10 cellular contexts compared by ENCODE assay signal in the genomic region with DNA sequence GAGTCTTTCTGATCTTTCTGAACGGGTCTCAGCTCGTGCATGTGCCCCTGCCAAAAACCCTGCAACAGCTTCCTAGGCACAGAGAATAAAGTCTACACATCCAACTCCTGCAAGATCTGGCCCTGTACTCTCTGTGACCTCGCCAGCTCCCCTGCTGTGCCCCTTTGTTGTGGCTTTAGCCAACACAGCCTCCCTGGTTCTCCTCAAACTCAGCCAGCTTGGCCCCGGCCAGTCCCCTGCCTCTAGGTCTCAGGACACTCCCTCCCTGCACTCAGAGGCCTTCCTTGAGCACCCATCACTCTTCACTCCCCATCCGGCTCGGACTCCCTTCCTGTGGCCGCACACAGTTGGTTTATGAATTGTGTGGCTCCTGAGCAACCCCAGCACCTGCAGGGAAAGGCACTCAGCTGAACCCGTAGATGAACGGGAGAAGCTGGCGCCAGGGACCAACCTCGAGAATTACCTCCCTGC. TPM values are rescaled to one million over a fixed set of nuclear protein-coding genes. Genes with fewer than 3 reads are reported as not detected.
DNase-seq lines count a peak whose midpoint lies in the region; ATAC-seq, FAIRE-seq and TF ChIP-seq lines count a peak whose summit lies in the region.
"Had no signal": no experiment of that assay in that cellular context is flagged by ENCODE, and none has a peak within 500 bp of the region (broad histone marks: within the 10 kb centered on the region; RNA-seq: fewer than 3 reads in every experiment).

No MANE protein-coding gene starts in this region.

- peak overlapping the region; percentile 63 to 91 (median 87) for H3K4me3 ChIP-seq in HepG2 (replicated peaks in 1 of 3; ENCODE audit: insufficient read depth in 1 of 3, low read depth in 2 of 3, low read length in 3 of 3)
- no peak overlapping the region for H3K4me3 ChIP-seq in right lobe of liver
- peak overlapping the region; percentile 85; the same call in 1 of the 2 replicates for H3K4me3 ChIP-seq in iPS-18c (ENCODE audit: insufficient read depth, low read depth, low read length)
- H3K4me3 ChIP-seq in colonic mucosa: no peak overlapping the region

- H3K4me1 Mint-ChIP-seq in activated CD8-positive, alpha-beta T cell treated with anti-CD3 and anti-CD28 coated beads, Interleukin-2, amount 10 ng/mL, durations not matched to agents 7 days and 5 days (ENCODE audit: low read depth): peaks cover 17% of the 10 kb centered on the region

- H3K27ac Mint-ChIP-seq in activated CD8-positive, alpha-beta T cell treated with anti-CD3 and anti-CD28 coated beads, Interleukin-2, amount 10 ng/mL, durations not matched to agents 7 days and 5 days: peak overlapping the region; percentile 11

- H3K36me3 Mint-ChIP-seq in activated CD8-positive, alpha-beta T cell treated with anti-CD3 and anti-CD28 coated beads, Interleukin-2, amount 10 ng/mL, durations not matched to agents 7 days and 5 days (ENCODE audit: low read depth): peaks cover 4% of the 10 kb centered on the region

- peak overlapping the region; percentile 63 for H3K4me3 Mint-ChIP-seq in activated CD8-positive, alpha-beta T cell treated with anti-CD3 and anti-CD28 coated beads, Interleukin-2, amount 10 ng/mL, durations not matched to agents 7 days and 5 days

- no peaks in the 10 kb centered on the region for H3K9me3 Mint-ChIP-seq in activated CD8-positive, alpha-beta T cell treated with anti-CD3 and anti-CD28 coated beads, Interleukin-2, amount 10 ng/mL, durations not matched to agents 7 days and 5 days (ENCODE audit: insufficient read depth)

- TF ChIP-seq RAD21 in HepG2 (CRISPR knock-in tag; IDR thresholded peaks at IDR 0.05): no peak

- H3K4me1 ChIP-seq in HepG2 (ENCODE audit: insufficient read depth, low read length) (peaks cover 24% of the 10 kb centered on the region), right lobe of liver (peaks cover 0 to 4% (median 0%) of the 10 kb centered on the region in 4 donors), colonic mucosa (peaks cover 14% of the 10 kb centered on the region)

- in situ Hi-C loops in HepG2 (cut with HindIII; ENCODE audit: extremely low pct_ligation_motif_present, low pct_unique_long_range_greater_than_20kb): no loop called here

- H3K9ac ChIP-seq in HepG2 (ENCODE audit: insufficient read depth, low read depth, low read length) (peak overlapping the region; percentile 74), colonic mucosa (ENCODE audit: low read depth in 2 of 2, low read length in 2 of 2) (no peak overlapping the region)

- no peaks in the 10 kb centered on the region for H3K27me3 ChIP-seq in HepG2 (ENCODE audit: control insufficient read depth in 1 of 2, insufficient read depth in 2 of 2, low read length in 2 of 2)
- no peaks in the 10 kb centered on the region for H3K27me3 ChIP-seq in right lobe of liver
- no peaks in the 10 kb centered on the region for H3K27me3 ChIP-seq in colonic mucosa

- peaks cover 10 to 15% of the 10 kb centered on the region in 2 experiments; a peak in 4 of 5 replicates for H3K36me3 ChIP-seq in HepG2 (replicated peaks in 1 of 2; ENCODE audit: control insufficient read depth in 1 of 2, insufficient read depth in 2 of 2, low read length in 2 of 2)
- H3K36me3 ChIP-seq in right lobe of liver: no peaks in the 10 kb centered on the region
- H3K36me3 ChIP-seq in colonic mucosa: no peaks in the 10 kb centered on the region

- ATAC-seq in HepG2 (no peak), right lobe of liver (no peak), HG02870 (IDR thresholded peaks at IDR 0.05; ENCODE audit: unreplicated experiment) (no peak)
- no peak for ATAC-seq in activated CD8-positive, alpha-beta T cell treated with anti-CD3 and anti-CD28 coated beads, Interleukin-2, amount 10 ng/mL, durations not matched to agents 7 days and 5 days

- intact Hi-C loops in HepG2 (cut with micrococcal nuclease; ENCODE audit: unreplicated experiment): loop anchor here (5.0 kb wide), 1 partner anchor 79 kb away; no protein-coding TSS in a partner anchor
- intact Hi-C loops in right lobe of liver (cut with DNase I): no loop called here
- intact Hi-C loops in colonic mucosa (cut with DNase I): no loop called here

- peaks cover 12% of the 10 kb centered on the region for H3K79me2 ChIP-seq in HepG2 (ENCODE audit: insufficient read depth, low read length)

- no peaks in the 10 kb centered on the region for H3K27me3 Mint-ChIP-seq in activated CD8-positive, alpha-beta T cell treated with anti-CD3 and anti-CD28 coated beads, Interleukin-2, amount 10 ng/mL, durations not matched to agents 7 days and 5 days (ENCODE audit: low read depth)

- H3K27ac ChIP-seq in HepG2 (ENCODE audit: extremely low read length, insufficient read depth, low read length) (peak overlapping the region; percentile 16), right lobe of liver (no peak overlapping the region), colonic mucosa (no peak overlapping the region)

- BruUV-seq in HepG2 (replicated peaks; lab: Mats Ljungman, UMichigan): no TSS peak

- WGBS in HepG2 (ENCODE audit: low lambda C conversion rate): 33% methylated on average over 11 of the region's 11 CpGs
- WGBS in right lobe of liver (ENCODE audit: insufficient coverage, low coverage, low lambda C conversion rate, missing lambda C conversion rate): 86% methylated on average over 8 of the region's 11 CpGs

- CTCF ChIA-PET in HepG2 (lab: Yijun Ruan, JAX; ENCODE audit: low intra/inter-chr PET ratio, low total read pairs): no interaction called here
- CTCF ChIA-PET in activated CD8-positive, alpha-beta T cell treated with anti-CD3 and anti-CD28 coated beads, Interleukin-2, amount 10 ng/mL, durations not matched to agents 7 days and 5 days (lab: Charles Lee): interaction anchor here (0.6 kb wide), 1 partner anchor 79 kb away, joined by 4 read pairs; no protein-coding TSS in a partner anchor

- H4K20me1 ChIP-seq in HepG2 (ENCODE audit: insufficient read depth, low read length): no peaks in the 10 kb centered on the region; the same call in 1 of the 2 replicates

- peak overlapping the region; percentile 93 for H3K4me2 ChIP-seq in HepG2 (ENCODE audit: low read depth, low read length)

- TF ChIP-seq EP300 in HepG2 (IDR thresholded peaks at IDR 0.05; ENCODE audit: low read depth in 2 of 2, low read length in 2 of 2): no peak
- no peak for TF ChIP-seq EP300 in HepG2 (CRISPR knock-in tag; IDR thresholded peaks at IDR 0.05; ENCODE audit: borderline replicate concordance)

- H3K9me3 ChIP-seq in HepG2 (ENCODE audit: low read length): no peaks in the 10 kb centered on the region
- H3K9me3 ChIP-seq in right lobe of liver: no peaks in the 10 kb centered on the region
- no peaks in the 10 kb centered on the region for H3K9me3 ChIP-seq in iPS-18c (ENCODE audit: control insufficient read depth, insufficient read depth, low read length)
- H3K9me3 ChIP-seq in colonic mucosa: no peaks in the 10 kb centered on the region

- POLR2A ChIA-PET in HepG2 (lab: Yijun Ruan, JAX): interaction anchor here (0.7 to 1.5 kb wide), 2 partner anchors 17 to 50 kb away, joined by 3 to 5 read pairs; a partner anchor contains a TSS
- POLR2A ChIA-PET in activated CD8-positive, alpha-beta T cell treated with anti-CD3 and anti-CD28 coated beads, Interleukin-2, amount 10 ng/mL, durations not matched to agents 7 days and 5 days (lab: Charles Lee): no interaction called here

- no peak overlapping the region for H2AFZ ChIP-seq in HepG2 (ENCODE audit: low read length)

- TF ChIP-seq CTCF in HepG2 (CRISPR knock-in tag; IDR thresholded peaks at IDR 0.05): no peak
- no peak for TF ChIP-seq CTCF in right lobe of liver (IDR thresholded peaks at IDR 0.05)
- TF ChIP-seq CTCF in colonic mucosa (IDR thresholded peaks at IDR 0.05): no peak

- TF ChIP-seq POLR2A in HepG2 (IDR thresholded peaks at IDR 0.05; ENCODE audit: insufficient read depth in 1 of 2, low read depth in 2 of 2, low read length in 2 of 2) (no peak), right lobe of liver (IDR thresholded peaks at IDR 0.05) (no peak)

- no peak for FAIRE-seq in HepG2 (lab: Jason Lieb, UNC)

- DNase-seq in HepG2 (ENCODE audit: low spot score): no peak
- DNase-seq in right lobe of liver: no peak
- no peak for DNase-seq in activated CD8-positive, alpha-beta T cell treated with anti-CD3 and anti-CD28 coated beads, Interleukin-2, amount 10 ng/mL, durations not matched to agents 7 days and 5 days
- DNase-seq in iPS-NIHi11 (ENCODE audit: low spot score): no peak
- DNase-seq in colonic mucosa: no peak
- DNase-seq in stimulated activated CD4-positive, alpha-beta T cell treated with anti-CD3 and anti-CD28 coated beads, Interleukin-12 subunit alpha, Interleukin-12 subunit beta, amount 100 ng/mL, for 4 hours: no peak
- DNase-seq: activated T-cell treated with anti-CD3 and anti-CD28 coated beads for 4 hours had no signal

RNA-seq across cellular contexts. Expression of a gene that starts 1.4 kb away (rescaled TPM):
- total RNA-seq in HepG2 (2016; rRNA removed; fragmentation: Illumina TruSeq; extraction: Trizol): 11.1 and 16.8 TPM in 2 replicates
- total RNA-seq in HepG2 (2016; cell fraction: cytosol; rRNA removed; fragmentation: Illumina TruSeq; extraction: Trizol; ENCODE audit: low read depth): 2.2 and 3.5 TPM in 2 replicates
- total RNA-seq in HepG2 (2016; cell fraction: insoluble cytoplasmic fraction; rRNA removed; fragmentation: Illumina TruSeq; extraction: Trizol): 8.4 and 18.4 TPM in 2 replicates
- 5.8 and 6.2 TPM in 2 replicates for total RNA-seq in HepG2 (2016; cell fraction: membrane; rRNA removed; fragmentation: Illumina TruSeq; extraction: Trizol)
- total RNA-seq in HepG2 (2016; cell fraction: nucleus; rRNA removed; fragmentation: Illumina TruSeq; extraction: Trizol): 10.7 and 12.3 TPM in 2 replicates
- polyA plus RNA-seq in HepG2 (2011; rRNA removed): 5.0 and 5.6 TPM in 2 replicates
- polyA plus RNA-seq in HepG2 (2011; cell fraction: cytosol; rRNA removed): 3.0 and 5.8 TPM in 2 replicates
- polyA plus RNA-seq in HepG2 (2011; cell fraction: nucleus; rRNA removed): 31.7 and 46.2 TPM in 2 replicates
- polyA plus RNA-seq in HepG2 (2012): 6.3 and 6.8 TPM in 2 replicates
- polyA plus RNA-seq in HepG2 (2016; cell fraction: cytosol; fragmentation: Illumina TruSeq; extraction: Trizol; ENCODE audit: low read depth): 2.7 and 3.3 TPM in 2 replicates
- 11.8 and 13.5 TPM in 2 replicates for polyA plus RNA-seq in HepG2 (2016; cell fraction: insoluble cytoplasmic fraction; fragmentation: Illumina TruSeq; extraction: Trizol; ENCODE audit: low read depth)
- 4.3 and 4.6 TPM in 2 replicates for polyA plus RNA-seq in HepG2 (2016; cell fraction: membrane; fragmentation: Illumina TruSeq; extraction: Trizol; ENCODE audit: low read depth)
- polyA plus RNA-seq in HepG2 (2016; cell fraction: nucleus; fragmentation: Illumina TruSeq; extraction: Trizol; ENCODE audit: insufficient read depth, low read depth): 35.7 and 41.4 TPM in 2 replicates
- polyA minus RNA-seq in HepG2 (2011; rRNA and poly(A)+ RNA removed; ENCODE audit: low replicate concordance): 4.8 and 5.8 TPM in 2 replicates
- 3.0 and 4.2 TPM in 2 replicates for polyA minus RNA-seq in HepG2 (2011; cell fraction: cytosol; rRNA and poly(A)+ RNA removed)
- polyA minus RNA-seq in HepG2 (2011; cell fraction: nucleus; rRNA and poly(A)+ RNA removed): 7.6 and 8.0 TPM in 2 replicates
- total RNA-seq in right lobe of liver: 1 to 10 TPM; 1.5 to 4.3 (median 2.1) TPM
- 10 to 100 TPM; 17.9 to 19.0 TPM for total RNA-seq in activated CD8-positive, alpha-beta T cell treated with anti-CD3 and anti-CD28 coated beads, Interleukin-2, amount 10 ng/mL, durations not matched to agents 7 days and 5 days
- 10 to 100 TPM in 1 of 2 donors, 1 to 10 TPM in 1; 4.3 to 15.0 TPM for total RNA-seq in colonic mucosa

RNA-seq across cellular contexts. Expression of a gene that starts 17.4 kb away (rescaled TPM):
- total RNA-seq in HepG2 (2016; rRNA removed; fragmentation: Illumina TruSeq; extraction: Trizol) (8.5 and 18.8 TPM in 2 replicates), right lobe of liver (10 to 100 TPM; 11.9 to 27.6 (median 18.1) TPM), colonic mucosa (10 to 100 TPM; 29.3 to 46.7 TPM)
- total RNA-seq in HepG2 (2016; cell fraction: cytosol; rRNA removed; fragmentation: Illumina TruSeq; extraction: Trizol; ENCODE audit: low read depth): 5.0 and 7.5 TPM in 2 replicates
- total RNA-seq in HepG2 (2016; cell fraction: insoluble cytoplasmic fraction; rRNA removed; fragmentation: Illumina TruSeq; extraction: Trizol): 7.1 and 20.3 TPM in 2 replicates
- 7.0 and 8.1 TPM in 2 replicates for total RNA-seq in HepG2 (2016; cell fraction: membrane; rRNA removed; fragmentation: Illumina TruSeq; extraction: Trizol)
- total RNA-seq in HepG2 (2016; cell fraction: nucleus; rRNA removed; fragmentation: Illumina TruSeq; extraction: Trizol): 24.5 and 27.8 TPM in 2 replicates
- 16.1 and 19.7 TPM in 2 replicates for polyA plus RNA-seq in HepG2 (2011; rRNA removed)
- 4.0 and 8.2 TPM in 2 replicates for polyA plus RNA-seq in HepG2 (2011; cell fraction: cytosol; rRNA removed)
- polyA plus RNA-seq in HepG2 (2011; cell fraction: nucleus; rRNA removed): 328 and 418 TPM in 2 replicates
- 9.5 and 16.4 TPM in 2 replicates for polyA plus RNA-seq in HepG2 (2012)
- 2.4 and 2.5 TPM in 2 replicates for polyA plus RNA-seq in HepG2 (2016; cell fraction: cytosol; fragmentation: Illumina TruSeq; extraction: Trizol; ENCODE audit: low read depth)
- polyA plus RNA-seq in HepG2 (2016; cell fraction: insoluble cytoplasmic fraction; fragmentation: Illumina TruSeq; extraction: Trizol; ENCODE audit: low read depth): 6.3 and 9.9 TPM in 2 replicates
- polyA plus RNA-seq in HepG2 (2016; cell fraction: membrane; fragmentation: Illumina TruSeq; extraction: Trizol; ENCODE audit: low read depth): 4.3 and 6.0 TPM in 2 replicates
- polyA plus RNA-seq in HepG2 (2016; cell fraction: nucleus; fragmentation: Illumina TruSeq; extraction: Trizol; ENCODE audit: insufficient read depth, low read depth): 90.2 and 98.6 TPM in 2 replicates
- 14.1 and 21.0 TPM in 2 replicates for polyA minus RNA-seq in HepG2 (2011; rRNA and poly(A)+ RNA removed; ENCODE audit: low replicate concordance)
- 3.4 and 3.7 TPM in 2 replicates for polyA minus RNA-seq in HepG2 (2011; cell fraction: cytosol; rRNA and poly(A)+ RNA removed)
- 39.0 and 47.9 TPM in 2 replicates for polyA minus RNA-seq in HepG2 (2011; cell fraction: nucleus; rRNA and poly(A)+ RNA removed)
- 10 to 100 TPM; 43.8 to 52.7 TPM for total RNA-seq in activated CD8-positive, alpha-beta T cell treated with anti-CD3 and anti-CD28 coated beads, Interleukin-2, amount 10 ng/mL, durations not matched to agents 7 days and 5 days

RNA-seq across cellular contexts. Expression of a gene that starts 17.7 kb away (rescaled TPM):
- 213 and 233 TPM in 2 replicates for total RNA-seq in HepG2 (2016; rRNA removed; fragmentation: Illumina TruSeq; extraction: Trizol)
- total RNA-seq in HepG2 (2016; cell fraction: cytosol; rRNA removed; fragmentation: Illumina TruSeq; extraction: Trizol; ENCODE audit: low read depth): 565 and 636 TPM in 2 replicates
- 209 and 214 TPM in 2 replicates for total RNA-seq in HepG2 (2016; cell fraction: insoluble cytoplasmic fraction; rRNA removed; fragmentation: Illumina TruSeq; extraction: Trizol)
- total RNA-seq in HepG2 (2016; cell fraction: membrane; rRNA removed; fragmentation: Illumina TruSeq; extraction: Trizol): 441 and 487 TPM in 2 replicates
- total RNA-seq in HepG2 (2016; cell fraction: nucleus; rRNA removed; fragmentation: Illumina TruSeq; extraction: Trizol): 99.9 and 114 TPM in 2 replicates
- 62.4 and 75.6 TPM in 2 replicates for polyA plus RNA-seq in HepG2 (2011; rRNA removed)
- 52.0 and 67.0 TPM in 2 replicates for polyA plus RNA-seq in HepG2 (2011; cell fraction: cytosol; rRNA removed)
- polyA plus RNA-seq in HepG2 (2011; cell fraction: nucleus; rRNA removed): 67.0 and 99.7 TPM in 2 replicates
- 74.7 and 106 TPM in 2 replicates for polyA plus RNA-seq in HepG2 (2012)
- 562 and 639 TPM in 2 replicates for polyA plus RNA-seq in HepG2 (2016; cell fraction: cytosol; fragmentation: Illumina TruSeq; extraction: Trizol; ENCODE audit: low read depth)
- polyA plus RNA-seq in HepG2 (2016; cell fraction: insoluble cytoplasmic fraction; fragmentation: Illumina TruSeq; extraction: Trizol; ENCODE audit: low read depth): 170 and 188 TPM in 2 replicates
- polyA plus RNA-seq in HepG2 (2016; cell fraction: membrane; fragmentation: Illumina TruSeq; extraction: Trizol; ENCODE audit: low read depth): 357 and 397 TPM in 2 replicates
- polyA plus RNA-seq in HepG2 (2016; cell fraction: nucleus; fragmentation: Illumina TruSeq; extraction: Trizol; ENCODE audit: insufficient read depth, low read depth): 180 and 208 TPM in 2 replicates
- 13.6 and 21.7 TPM in 2 replicates for polyA minus RNA-seq in HepG2 (2011; rRNA and poly(A)+ RNA removed; ENCODE audit: low replicate concordance)
- 4.9 and 8.2 TPM in 2 replicates for polyA minus RNA-seq in HepG2 (2011; cell fraction: cytosol; rRNA and poly(A)+ RNA removed)
- 26.2 and 31.2 TPM in 2 replicates for polyA minus RNA-seq in HepG2 (2011; cell fraction: nucleus; rRNA and poly(A)+ RNA removed)
- 10 to 100 TPM; 15.7 to 35.9 (median 23.3) TPM for total RNA-seq in right lobe of liver
- 10 to 100 TPM; 42.3 to 48.3 TPM for total RNA-seq in activated CD8-positive, alpha-beta T cell treated with anti-CD3 and anti-CD28 coated beads, Interleukin-2, amount 10 ng/mL, durations not matched to agents 7 days and 5 days
- total RNA-seq in colonic mucosa: 10 to 100 TPM; 22.4 to 58.2 TPM

RNA-seq across cellular contexts. Expression of a gene that starts 55.4 kb away (rescaled TPM):
- 6.1 and 8.4 TPM in 2 replicates for total RNA-seq in HepG2 (2016; rRNA removed; fragmentation: Illumina TruSeq; extraction: Trizol)
- 1.5 and 2.0 TPM in 2 replicates for total RNA-seq in HepG2 (2016; cell fraction: cytosol; rRNA removed; fragmentation: Illumina TruSeq; extraction: Trizol; ENCODE audit: low read depth)
- 5.3 and 9.5 TPM in 2 replicates for total RNA-seq in HepG2 (2016; cell fraction: insoluble cytoplasmic fraction; rRNA removed; fragmentation: Illumina TruSeq; extraction: Trizol)
- total RNA-seq in HepG2 (2016; cell fraction: membrane; rRNA removed; fragmentation: Illumina TruSeq; extraction: Trizol): 2.9 and 3.0 TPM in 2 replicates
- total RNA-seq in HepG2 (2016; cell fraction: nucleus; rRNA removed; fragmentation: Illumina TruSeq; extraction: Trizol): 9.7 and 12.6 TPM in 2 replicates
- polyA plus RNA-seq in HepG2 (2011; rRNA removed): 2.9 and 5.2 TPM in 2 replicates
- polyA plus RNA-seq in HepG2 (2011; cell fraction: cytosol; rRNA removed): 2.9 and 4.3 TPM in 2 replicates
- polyA plus RNA-seq in HepG2 (2011; cell fraction: nucleus; rRNA removed): 15.0 and 16.5 TPM in 2 replicates
- polyA plus RNA-seq in HepG2 (2012): 4.4 and 8.0 TPM in 2 replicates
- 0.54 and 0.65 TPM in 2 replicates for polyA plus RNA-seq in HepG2 (2016; cell fraction: cytosol; fragmentation: Illumina TruSeq; extraction: Trizol; ENCODE audit: low read depth)
- 5.7 and 6.0 TPM in 2 replicates for polyA plus RNA-seq in HepG2 (2016; cell fraction: insoluble cytoplasmic fraction; fragmentation: Illumina TruSeq; extraction: Trizol; ENCODE audit: low read depth)
- polyA plus RNA-seq in HepG2 (2016; cell fraction: membrane; fragmentation: Illumina TruSeq; extraction: Trizol; ENCODE audit: low read depth): 1.1 and 1.8 TPM in 2 replicates
- 14.7 and 18.3 TPM in 2 replicates for polyA plus RNA-seq in HepG2 (2016; cell fraction: nucleus; fragmentation: Illumina TruSeq; extraction: Trizol; ENCODE audit: insufficient read depth, low read depth)
- 20.3 and 42.0 TPM in 2 replicates for polyA minus RNA-seq in HepG2 (2011; rRNA and poly(A)+ RNA removed; ENCODE audit: low replicate concordance)
- polyA minus RNA-seq in HepG2 (2011; cell fraction: cytosol; rRNA and poly(A)+ RNA removed): 7.4 and 11.0 TPM in 2 replicates
- 3.6 and 4.6 TPM in 2 replicates for polyA minus RNA-seq in HepG2 (2011; cell fraction: nucleus; rRNA and poly(A)+ RNA removed)
- total RNA-seq in right lobe of liver: 1 to 10 TPM in 2 of 6 experiments, under 1 TPM in 4; 0.31 to 1.2 (median 0.86) TPM
- total RNA-seq in activated CD8-positive, alpha-beta T cell treated with anti-CD3 and anti-CD28 coated beads, Interleukin-2, amount 10 ng/mL, durations not matched to agents 7 days and 5 days: 1 to 10 TPM in 1 of 2 experiments, under 1 TPM in 1; 0.71 to 1.1 TPM
- total RNA-seq in colonic mucosa: 10 to 100 TPM in 1 of 2 donors, 1 to 10 TPM in 1; 9.1 to 13.3 TPM

RNA-seq across cellular contexts. Expression of a gene that starts 56.1 kb away (rescaled TPM):
- total RNA-seq in HepG2 (2016; rRNA removed; fragmentation: Illumina TruSeq; extraction: Trizol) (0.18 TPM in 1 of 2 replicates, not detected in the other), right lobe of liver (not detected), colonic mucosa (not detected)
- total RNA-seq in HepG2 (2016; cell fraction: cytosol; rRNA removed; fragmentation: Illumina TruSeq; extraction: Trizol; ENCODE audit: low read depth): 0.40 and 0.53 TPM in 2 replicates
- 0.13 and 0.22 TPM in 2 replicates for total RNA-seq in HepG2 (2016; cell fraction: insoluble cytoplasmic fraction; rRNA removed; fragmentation: Illumina TruSeq; extraction: Trizol)
- total RNA-seq in HepG2 (2016; cell fraction: membrane; rRNA removed; fragmentation: Illumina TruSeq; extraction: Trizol): 0.25 and 0.28 TPM in 2 replicates
- 0.28 TPM in 1 of 2 replicates, not detected in the other for total RNA-seq in HepG2 (2016; cell fraction: nucleus; rRNA removed; fragmentation: Illumina TruSeq; extraction: Trizol)
- 0.18 and 0.24 TPM in 2 replicates for polyA plus RNA-seq in HepG2 (2011; rRNA removed)
- polyA plus RNA-seq in HepG2 (2011; cell fraction: cytosol; rRNA removed): 0.11 TPM in 1 of 2 replicates, not detected in the other
- polyA plus RNA-seq in HepG2 (2011; cell fraction: nucleus; rRNA removed): 0.21 and 0.42 TPM in 2 replicates
- polyA plus RNA-seq in HepG2 (2012): not detected in 2 replicates
- polyA plus RNA-seq in HepG2 (2016; cell fraction: cytosol; fragmentation: Illumina TruSeq; extraction: Trizol; ENCODE audit: low read depth): 0.29 and 0.34 TPM in 2 replicates
- polyA plus RNA-seq in HepG2 (2016; cell fraction: insoluble cytoplasmic fraction; fragmentation: Illumina TruSeq; extraction: Trizol; ENCODE audit: low read depth): 0.39 and 0.44 TPM in 2 replicates
- polyA plus RNA-seq in HepG2 (2016; cell fraction: membrane; fragmentation: Illumina TruSeq; extraction: Trizol; ENCODE audit: low read depth): 0.14 and 0.19 TPM in 2 replicates
- polyA plus RNA-seq in HepG2 (2016; cell fraction: nucleus; fragmentation: Illumina TruSeq; extraction: Trizol; ENCODE audit: insufficient read depth, low read depth): 0.36 TPM in 1 of 2 replicates, not detected in the other
- 0.09 and 0.18 TPM in 2 replicates for polyA minus RNA-seq in HepG2 (2011; rRNA and poly(A)+ RNA removed; ENCODE audit: low replicate concordance)
- polyA minus RNA-seq in HepG2 (2011; cell fraction: cytosol; rRNA and poly(A)+ RNA removed): not detected in 2 replicates
- not detected in 2 replicates for polyA minus RNA-seq in HepG2 (2011; cell fraction: nucleus; rRNA and poly(A)+ RNA removed)
- total RNA-seq in activated CD8-positive, alpha-beta T cell treated with anti-CD3 and anti-CD28 coated beads, Interleukin-2, amount 10 ng/mL, durations not matched to agents 7 days and 5 days: not detected
- total RNA-seq: G401 had no signal

Comparison
In these comparisons a context has a peak if more than half of its experiments do, and no peak if none do; other contexts are left out.
1. H3K4me3 ChIP-seq: peak in HepG2 (3 of 3) and iPS-18c (single experiment); none in right lobe of liver (0 of 3) and colonic mucosa (single experiment).